ENCODE assay signal across 25 cellular contexts in genomic region chr18:3616142-3616541, GRCh38.
"Had no signal": no experiment of that assay in that cellular context is flagged by ENCODE, and none has a peak within 500 bp of the region (broad histone marks: within the 10 kb centered on the region; RNA-seq: fewer than 3 reads in every experiment).

No MANE protein-coding gene starts in this region.

- H3K36me3 Mint-ChIP-seq: activated CD8-positive, alpha-beta memory T cell treated with anti-CD3 and anti-CD28 coated beads, Interleukin-2, amount 10 ng/mL, durations not matched to agents 7 days and 5 days; naive thymus-derived CD4-positive, alpha-beta T cell had no signal

- H3K9me3 ChIP-seq: body of pancreas, esophagus muscularis mucosa, left lung, thoracic aorta, upper lobe of right lung had no signal

- H3K9me3 Mint-ChIP-seq: activated CD4-positive, alpha-beta memory T cell treated with anti-CD3 and anti-CD28 coated beads, Interleukin-2, amount 10 ng/mL, durations not matched to agents 7 days and 5 days; activated CD4-positive, alpha-beta T cell treated with anti-CD3 and anti-CD28 coated beads, Interleukin-2, amount 10 ng/mL, durations not matched to agents 24 days and 14 days; activated T-helper 1 cell treated with anti-CD3 and anti-CD28 coated beads, Interleukin-12 subunit alpha, Interleukin-12 subunit beta, Interleukin-2, Interleukin-4 antibody, amounts not matched to agents 30 ng/mL and 10 ng/mL and 1 ng/mL, durations not matched to agents 14 hours and 24 hours and 36 hours; effector memory CD8-positive, alpha-beta T cell; naive thymus-derived CD4-positive, alpha-beta T cell had no signal

- H3K36me3 ChIP-seq: esophagus muscularis mucosa, left lung, spleen, thoracic aorta, upper lobe of right lung had no signal

- H3K27ac ChIP-seq: body of pancreas, esophagus muscularis mucosa, left lung, spleen, thoracic aorta, upper lobe of right lung had no signal

- H3K4me3 ChIP-seq: body of pancreas, dorsolateral prefrontal cortex, esophagus muscularis mucosa, left lung, lung, spleen, thoracic aorta, upper lobe of right lung had no signal

- H3K27me3 ChIP-seq: body of pancreas, dorsolateral prefrontal cortex, esophagus muscularis mucosa, left lung, spleen, upper lobe of right lung had no signal

- H3K27ac Mint-ChIP-seq: activated CD4-positive, alpha-beta memory T cell treated with anti-CD3 and anti-CD28 coated beads, Interleukin-2, amount 10 ng/mL, durations not matched to agents 7 days and 5 days; activated CD4-positive, alpha-beta T cell treated with anti-CD3 and anti-CD28 coated beads, Interleukin-2, amount 10 ng/mL, durations not matched to agents 24 days and 14 days; activated CD8-positive, alpha-beta memory T cell treated with anti-CD3 and anti-CD28 coated beads, Interleukin-2, amount 10 ng/mL, durations not matched to agents 7 days and 5 days; activated T-helper 1 cell treated with anti-CD3 and anti-CD28 coated beads, Interleukin-12 subunit alpha, Interleukin-12 subunit beta, Interleukin-2, Interleukin-4 antibody, amounts not matched to agents 30 ng/mL and 10 ng/mL and 1 ng/mL, durations not matched to agents 14 hours and 24 hours and 36 hours; effector memory CD8-positive, alpha-beta T cell had no signal

- ATAC-seq: activated CD4-positive, CD25-positive, alpha-beta regulatory T cell treated with anti-CD3 and anti-CD28 coated beads, Interleukin-2, amount 50 U/mL, for 24 hours; activated CD8-positive, alpha-beta memory T cell treated with anti-CD3 and anti-CD28 coated beads, Interleukin-2, amount 10 ng/mL, durations not matched to agents 7 days and 5 days; body of pancreas; effector memory CD8-positive, alpha-beta T cell; left lung; naive thymus-derived CD4-positive, alpha-beta T cell; upper lobe of right lung had no signal

- H3K27me3 Mint-ChIP-seq: activated CD4-positive, alpha-beta memory T cell treated with anti-CD3 and anti-CD28 coated beads, Interleukin-2, amount 10 ng/mL, durations not matched to agents 7 days and 5 days; activated CD4-positive, alpha-beta T cell treated with anti-CD3 and anti-CD28 coated beads, Interleukin-2, amount 10 ng/mL, durations not matched to agents 24 days and 14 days; activated CD8-positive, alpha-beta memory T cell treated with anti-CD3 and anti-CD28 coated beads, Interleukin-2, amount 10 ng/mL, durations not matched to agents 7 days and 5 days; effector memory CD8-positive, alpha-beta T cell; naive thymus-derived CD4-positive, alpha-beta T cell had no signal

- DNase-seq: activated CD4-positive, alpha-beta memory T cell treated with anti-CD3 and anti-CD28 coated beads, Interleukin-2, amount 10 ng/mL, durations not matched to agents 7 days and 5 days; activated CD4-positive, alpha-beta T cell treated with anti-CD3 and anti-CD28 coated beads, Interleukin-2, amount 10 ng/mL, durations not matched to agents 24 days and 14 days; activated CD8-positive, alpha-beta memory T cell treated with anti-CD3 and anti-CD28 coated beads, Interleukin-2, amount 10 ng/mL, durations not matched to agents 7 days and 5 days; activated gamma-delta T cell; activated naive CD4-positive, alpha-beta T cell treated with anti-CD3 and anti-CD28 coated beads, Interleukin-2, amount 50 U/mL, for 16 hours; anterior cingulate cortex; body of pancreas; caudate nucleus; dorsolateral prefrontal cortex; effector memory CD8-positive, alpha-beta T cell; hippocampal formation; kidney glomerular epithelial cell; left lung; naive thymus-derived CD4-positive, alpha-beta T cell; retina; stimulated activated CD4-positive, alpha-beta T cell treated with anti-CD3 and anti-CD28 coated beads, Interleukin-4, amount 100 ng/mL, for 1 hour; stimulated activated naive CD4-positive, alpha-beta T cell; upper lobe of right lung had no signal

- FAIRE-seq: frontal cortex had no signal

- H3K4me1 Mint-ChIP-seq: activated CD8-positive, alpha-beta memory T cell treated with anti-CD3 and anti-CD28 coated beads, Interleukin-2, amount 10 ng/mL, durations not matched to agents 7 days and 5 days had no signal

- H3K4me3 Mint-ChIP-seq: activated CD4-positive, alpha-beta memory T cell treated with anti-CD3 and anti-CD28 coated beads, Interleukin-2, amount 10 ng/mL, durations not matched to agents 7 days and 5 days; activated CD4-positive, alpha-beta T cell treated with anti-CD3 and anti-CD28 coated beads, Interleukin-2, amount 10 ng/mL, durations not matched to agents 24 days and 14 days; activated CD8-positive, alpha-beta memory T cell treated with anti-CD3 and anti-CD28 coated beads, Interleukin-2, amount 10 ng/mL, durations not matched to agents 7 days and 5 days; activated T-helper 1 cell treated with anti-CD3 and anti-CD28 coated beads, Interleukin-12 subunit alpha, Interleukin-12 subunit beta, Interleukin-2, Interleukin-4 antibody, amounts not matched to agents 30 ng/mL and 10 ng/mL and 1 ng/mL, durations not matched to agents 14 hours and 24 hours and 36 hours; effector memory CD8-positive, alpha-beta T cell; naive thymus-derived CD4-positive, alpha-beta T cell had no signal

- H3K4me1 ChIP-seq: esophagus muscularis mucosa, left lung, spleen, upper lobe of right lung had no signal
